In genomic region chr11:17755891-17756290, GRCh38 we compare ENCODE assay signal across 11 cellular contexts. TPM values are rescaled to one million over a fixed set of nuclear protein-coding genes. Genes with fewer than 3 reads are reported as not detected.
"Had no signal": no experiment of that assay in that cellular context is flagged by ENCODE, and none has a peak within 500 bp of the region (broad histone marks: within the 10 kb centered on the region; RNA-seq: fewer than 3 reads in every experiment).

No MANE protein-coding gene starts in this region.

- H3K27ac Mint-ChIP-seq: GM23338, H9, HFFc6 had no signal

- H2AFZ ChIP-seq: GM23248, GM23338 had no signal

- ATAC-seq: GM23338, HCT116 had no signal

- DNase-seq: GM23248, GOT3, H9, HCEC 1CT, HFFc6 had no signal

- H3K9me3 Mint-ChIP-seq: GM23338, H9 had no signal

- H3K36me3 ChIP-seq: HAP-1 had no signal

- H3K27ac ChIP-seq: GM23248 had no signal

- H3K9ac ChIP-seq: GM23248 had no signal

- H3K4me3 ChIP-seq: GM23248, GM23338, HAP-1 had no signal

- H3K4me3 Mint-ChIP-seq: GM23338, H9, HFFc6 had no signal

- H3K4me2 ChIP-seq: GM23338 had no signal

- FAIRE-seq: H1, H54 had no signal

- H3K4me1 ChIP-seq: HAP-1 had no signal

- H3K9me3 ChIP-seq: HAP-1 had no signal

RNA-seq across cellular contexts. Expression of gene KCNC1, which starts 21.3 kb away (rescaled TPM):
- total RNA-seq: GM23248, GM23338, H4, HFFc6 had no signal
- polyA plus RNA-seq: GM23248 had no signal

RNA-seq across cellular contexts. Expression of gene MYOD1, which starts 36.5 kb away (rescaled TPM):
- total RNA-seq: GM23248, GM23338, H1, H4, H9, HFFc6 had no signal
- polyA plus RNA-seq: GM23248, GM23338, H1 had no signal
